8 cellular contexts compared by ENCODE assay signal in the genomic region with DNA sequence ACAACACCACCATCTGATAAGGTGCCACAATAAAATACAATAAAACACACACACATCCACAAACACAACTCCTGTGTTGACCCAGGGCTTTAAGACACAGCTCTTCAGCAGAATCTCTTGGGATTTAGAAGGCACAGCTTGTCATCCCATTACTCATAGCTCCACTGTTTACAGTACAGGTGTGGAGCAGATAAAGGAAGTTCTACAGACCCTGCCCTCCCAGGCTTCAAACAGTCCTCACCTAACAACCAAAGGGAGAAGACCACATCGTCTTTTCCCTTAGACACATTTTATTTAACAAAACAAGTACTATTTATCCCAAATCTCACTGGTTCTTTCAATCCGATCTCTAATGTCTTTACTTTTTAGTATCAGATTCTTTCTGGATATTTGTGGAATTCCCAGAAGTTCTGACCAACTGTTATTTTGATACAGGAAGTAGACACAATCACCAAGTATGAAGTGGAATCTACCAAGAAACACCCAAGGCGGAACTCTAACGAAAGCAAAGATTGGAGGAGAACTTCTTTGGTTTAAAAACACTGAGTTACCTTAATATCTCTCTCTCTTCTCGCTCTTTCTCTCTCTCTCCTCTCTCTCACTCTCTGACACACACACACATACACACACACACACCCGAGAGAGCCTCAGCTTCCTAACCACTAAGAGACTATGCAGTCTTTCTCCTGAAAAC. TPM values are rescaled to one million over a fixed set of nuclear protein-coding genes. Genes with fewer than 3 reads are reported as not detected.
DNase-seq lines count a peak whose midpoint lies in the region; ATAC-seq and TF ChIP-seq lines count a peak whose summit lies in the region.

No MANE protein-coding gene starts in this region.

- peak overlapping the region; percentile 93 for H3K27ac Mint-ChIP-seq in activated naive CD4-positive, alpha-beta T cell treated with anti-CD3 and anti-CD28 coated beads for 36 hours
- peak overlapping the region; percentile 88 for H3K27ac Mint-ChIP-seq in endothelial cell (ENCODE audit: unreplicated experiment)

- H3K27ac ChIP-seq in PC-3 (ENCODE audit: low read length), result peak overlapping the region; percentile 75

- ATAC-seq in PC-3 (peak; percentile 86), sciatic nerve (peak; percentile 56), HG02885 (IDR thresholded peaks at IDR 0.05; ENCODE audit: poor library complexity, unreplicated experiment) (no peak), GM21717 (IDR thresholded peaks at IDR 0.05; ENCODE audit: unreplicated experiment) (no peak)

- H3K9me3 Mint-ChIP-seq in activated naive CD4-positive, alpha-beta T cell treated with anti-CD3 and anti-CD28 coated beads for 36 hours, result no peaks in the 10 kb centered on the region
- no peaks in the 10 kb centered on the region for H3K9me3 Mint-ChIP-seq in endothelial cell (ENCODE audit: unreplicated experiment)

- no peak for TF ChIP-seq CTCF in PC-3 (conservative IDR thresholded peaks at IDR 0.05; ENCODE audit: low read depth, low read length)
- no peak for TF ChIP-seq CTCF in endothelial cell (IDR thresholded peaks at IDR 0.05; ENCODE audit: unreplicated experiment)

- H3K9ac ChIP-seq in PC-3 (ENCODE audit: low read length), result peak overlapping the region; percentile 54

- peak overlapping the region; percentile 88 for H3K4me2 ChIP-seq in PC-3 (ENCODE audit: low read length)

- no peaks in the 10 kb centered on the region for H3K9me3 ChIP-seq in PC-3 (ENCODE audit: low read length)

- peak overlapping the region; percentile 88 for H3K4me3 Mint-ChIP-seq in activated naive CD4-positive, alpha-beta T cell treated with anti-CD3 and anti-CD28 coated beads for 36 hours
- H3K4me3 Mint-ChIP-seq in endothelial cell (ENCODE audit: unreplicated experiment), result peak overlapping the region; percentile 43

- no peaks in the 10 kb centered on the region for H3K27me3 ChIP-seq in PC-3 (ENCODE audit: low read length)

- H3K4me1 ChIP-seq in PC-3 (ENCODE audit: insufficient read depth, low read length), result peaks cover 29% of the 10 kb centered on the region

- peak overlapping the region; percentile 74 for H3K4me3 ChIP-seq in PC-3 (ENCODE audit: low read length)

- H2AFZ ChIP-seq in PC-3 (ENCODE audit: low read length), result peak overlapping the region; percentile 74

- peaks cover 50% of the 10 kb centered on the region for H3K79me2 ChIP-seq in PC-3 (ENCODE audit: low read length)

- TSS peak; percentile 87 for BruUV-seq in PC-3 (replicated peaks; lab: Mats Ljungman, UMichigan)

- H3F3A ChIP-seq in PC-3 (ENCODE audit: low read length, unreplicated experiment), result peaks cover 3% of the 10 kb centered on the region

- peaks cover 87% of the 10 kb centered on the region for H3K4me1 Mint-ChIP-seq in activated naive CD4-positive, alpha-beta T cell treated with anti-CD3 and anti-CD28 coated beads for 36 hours (ENCODE audit: low read depth)
- H3K4me1 Mint-ChIP-seq in endothelial cell (ENCODE audit: unreplicated experiment), result peaks cover 63% of the 10 kb centered on the region

- H4K20me1 ChIP-seq in PC-3 (ENCODE audit: low read length), result peaks cover 18% of the 10 kb centered on the region

- intact Hi-C loops in activated naive CD4-positive, alpha-beta T cell treated with anti-CD3 and anti-CD28 coated beads for 36 hours (cut with micrococcal nuclease), result loop anchor here (1.0 to 5.0 kb wide), 5 partner anchors 9 to 484 kb away; no protein-coding TSS in a partner anchor
- intact Hi-C loops in PC-3 (cut with micrococcal nuclease), result loop anchor here (5.0 kb wide), 1 partner anchor 46 kb away; the partner anchor contains the start of gene CYTH1
- intact Hi-C loops in sciatic nerve (cut with DNase I), result no loop called here

- CTCF ChIA-PET in activated naive CD4-positive, alpha-beta T cell treated with anti-CD3 and anti-CD28 coated beads for 36 hours (lab: Charles Lee), result interaction anchor here (0.9 to 3.0 kb wide), 10 partner anchors 11 to 55 kb away, joined by 3 to 14 read pairs (median 4); no protein-coding TSS in a partner anchor
- CTCF ChIA-PET in PC-3 (lab: Charles Lee), result interaction anchor here (0.5 to 1.0 kb wide), 4 partner anchors 10 to 51 kb away, joined by 3 read pairs; no protein-coding TSS in a partner anchor

- no peaks in the 10 kb centered on the region for H3K27me3 Mint-ChIP-seq in activated naive CD4-positive, alpha-beta T cell treated with anti-CD3 and anti-CD28 coated beads for 36 hours (ENCODE audit: low read depth)
- H3K27me3 Mint-ChIP-seq in endothelial cell (ENCODE audit: unreplicated experiment), result peaks cover 5% of the 10 kb centered on the region

- H3K36me3 Mint-ChIP-seq in activated naive CD4-positive, alpha-beta T cell treated with anti-CD3 and anti-CD28 coated beads for 36 hours (ENCODE audit: low read depth), result peaks cover 5% of the 10 kb centered on the region
- peaks cover 6% of the 10 kb centered on the region for H3K36me3 Mint-ChIP-seq in endothelial cell (ENCODE audit: low read depth, unreplicated experiment)

- POLR2A ChIA-PET in PC-3 (lab: Charles Lee; ENCODE audit: unreplicated experiment), result interaction anchor here (0.6 to 0.7 kb wide), 3 partner anchors 38 to 561 kb away, joined by 3 to 4 read pairs (median 4); no protein-coding TSS in a partner anchor

- H3K36me3 ChIP-seq in PC-3 (ENCODE audit: low read depth, low read length), result no peaks in the 10 kb centered on the region

- H3K9me2 ChIP-seq in PC-3 (replicated peaks; ENCODE audit: low read length), result no peaks in the 10 kb centered on the region

- peak; percentile 49 for DNase-seq in activated naive CD4-positive, alpha-beta T cell treated with anti-CD3 and anti-CD28 coated beads for 36 hours
- DNase-seq in activated naive CD4-positive, alpha-beta T cell (lab: John Stamatoyannopoulos, UW), result no peak
- DNase-seq in PC-3 (peak; percentile 91), endothelial cell (ENCODE audit: low spot score) (no peak), sciatic nerve (ENCODE audit: low spot score) (no peak), NCI-H128 (lab: John Stamatoyannopoulos, UW; ENCODE audit: unreplicated experiment) (no peak)

RNA-seq across cellular contexts. Expression of gene CYTH1, which starts 46.1 kb away (rescaled TPM):
- total RNA-seq in activated naive CD4-positive, alpha-beta T cell treated with anti-CD3 and anti-CD28 coated beads for 36 hours, result 100 to 1,000 TPM; 145 to 149 TPM
- 29.7 and 37.7 TPM in 2 replicates for total RNA-seq in PC-3 (2014; rRNA removed)
- 73.3 TPM for total RNA-seq in endothelial cell (ENCODE audit: unreplicated experiment)
- 75.9 TPM for total RNA-seq in sciatic nerve

Comparison
In these comparisons a context has a peak if more than half of its experiments do, and no peak if none do; other contexts are left out.
1. DNase-seq: peak in activated naive CD4-positive, alpha-beta T cell treated with anti-CD3 and anti-CD28 coated beads for 36 hours (single experiment) and PC-3 (single experiment); none in activated naive CD4-positive, alpha-beta T cell (0 of 4), endothelial cell (single experiment), sciatic nerve (single experiment) and NCI-H128 (single experiment).
2. ATAC-seq: peak in PC-3 (single experiment) and sciatic nerve (single experiment); none in HG02885 (single experiment) and GM21717 (single experiment).